ENCODE assay signal across 27 cellular contexts in the genomic region with DNA sequence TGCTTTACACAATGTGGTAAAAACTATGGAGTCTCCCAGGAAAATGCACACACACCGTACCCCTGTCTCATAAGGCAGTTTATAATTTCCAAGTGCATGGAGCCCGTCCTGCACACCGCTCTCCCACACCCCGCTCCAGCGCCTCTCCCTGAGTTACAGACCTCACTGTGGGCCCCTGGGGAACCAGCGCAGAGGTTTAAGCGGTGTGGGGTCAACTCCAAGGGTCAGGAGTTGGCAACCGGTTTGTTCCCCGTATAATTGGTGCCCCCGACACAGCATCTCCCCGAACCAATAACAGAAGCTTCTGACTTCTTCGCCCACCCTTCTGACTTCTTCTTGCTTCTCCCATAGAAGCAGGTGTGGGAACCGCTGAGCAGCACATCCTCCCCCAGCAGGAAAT.
"Had no signal": no experiment of that assay in that cellular context is flagged by ENCODE, and none has a peak within 500 bp of the region (broad histone marks: within the 10 kb centered on the region; RNA-seq: fewer than 3 reads in every experiment).

No MANE protein-coding gene starts in this region.

- H3K27ac ChIP-seq: left ventricle myocardium inferior, ovary, prostate gland, testis, thyroid gland, transverse colon, upper lobe of left lung had no signal

- H3K4me3 ChIP-seq: left ventricle myocardium inferior, lung, mucosa of descending colon, ovary, prostate gland, testis, thyroid gland, transverse colon, upper lobe of left lung had no signal

- H3K4me1 ChIP-seq: left ventricle myocardium inferior, prostate gland, testis, thyroid gland, transverse colon had no signal

- H3K36me3 ChIP-seq: left ventricle myocardium inferior, ovary, prostate gland, thyroid gland, transverse colon, upper lobe of left lung had no signal

- ATAC-seq: mucosa of descending colon; naive thymus-derived CD4-positive, alpha-beta T cell; natural killer cell treated with Interleukin-12 subunit alpha and Interleukin-12 subunit beta and Interleukin-15 and Interleukin-18, amount 100 ng/mL, for 72 hours; right cardiac atrium; sciatic nerve; stimulated activated memory B cell treated with anti-CD40 and anti-IgM and Interleukin-4, amounts not matched to agents 10 μg/mL and 1 μg/mL and 100 μg/mL, for 72 hours; stimulated activated naive CD8-positive, alpha-beta T cell treated with anti-CD3 and anti-CD28 coated beads, Interleukin-15, amount 100 ng/mL, for 72 hours had no signal

- H3K27me3 ChIP-seq: ovary, testis, thyroid gland, transverse colon, upper lobe of left lung had no signal

- DNase-seq: hippocampal formation; immature natural killer cell; left ventricle myocardium inferior; mesendoderm; midbrain; mucosa of descending colon; naive thymus-derived CD4-positive, alpha-beta T cell; ovary; retina; right cardiac atrium; small intestine; stimulated activated CD4-positive, alpha-beta T cell treated with anti-CD3 and anti-CD28 coated beads, Interleukin-1b, Interleukin-23, amount 100 ng/mL, for 48 hours; stimulated activated CD4-positive, alpha-beta T cell treated with anti-CD3 and anti-CD28 coated beads, Interleukin-2, amount 100 ng/mL, for 48 hours; stimulated activated CD4-positive, alpha-beta T cell treated with anti-CD3 and anti-CD28 coated beads, Interleukin-4, amount 100 ng/mL, for 4 hours; stimulated activated CD8-positive, alpha-beta memory T cell treated with anti-CD3 and anti-CD28 coated beads, Interleukin-4, amount 100 ng/mL, for 48 hours; stimulated activated naive CD4-positive, alpha-beta T cell treated with Interleukin-2 at 50 U/mL for 16 hours; stimulated activated naive CD8-positive, alpha-beta T cell treated with anti-CD3 and anti-CD28 coated beads, Interleukin-15, amount 100 ng/mL, for 72 hours; substantia nigra; testis; transverse colon; upper lobe of left lung had no signal

- H3K9me3 ChIP-seq: mucosa of descending colon, ovary, prostate gland, testis, thyroid gland, transverse colon, upper lobe of left lung had no signal
